Comparison of ENCODE assay signal across 27 cellular contexts in the genomic region with DNA sequence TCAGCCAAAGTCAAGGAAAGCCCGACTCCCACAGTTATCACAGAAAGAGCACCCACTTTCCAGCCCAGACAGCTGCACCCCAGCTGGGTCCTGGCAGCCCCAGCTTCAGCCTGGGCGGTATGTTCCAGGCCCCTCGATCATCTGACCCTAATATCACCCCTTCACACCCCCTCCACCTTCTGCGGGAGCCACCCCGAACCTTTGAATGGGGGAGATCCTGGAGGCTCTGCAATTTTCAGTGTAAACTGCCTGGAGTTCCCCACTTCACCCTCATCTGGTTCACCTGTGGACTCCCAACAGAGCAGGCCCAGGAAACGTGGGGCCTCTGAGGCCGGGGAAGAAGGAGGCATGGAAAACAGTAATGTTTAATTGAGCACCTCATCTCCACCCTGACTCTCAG. TPM values are rescaled to one million over a fixed set of nuclear protein-coding genes. Genes with fewer than 3 reads are reported as not detected.
DNase-seq lines count a peak whose midpoint lies in the region; ATAC-seq, FAIRE-seq and TF ChIP-seq lines count a peak whose summit lies in the region.
"Had no signal": no experiment of that assay in that cellular context is flagged by ENCODE, and none has a peak within 500 bp of the region (broad histone marks: within the 10 kb centered on the region; RNA-seq: fewer than 3 reads in every experiment).

No MANE protein-coding gene starts in this region.

- no peaks in the 10 kb centered on the region for H3K9me3 Mint-ChIP-seq in WTC11
- H3K9me3 Mint-ChIP-seq: CD14-positive monocyte, IgD-negative memory B cell had no signal

- intact Hi-C loops in posterior vena cava (cut with DNase I) = loop anchor here (5.0 to 10.0 kb wide), 2 partner anchors 283 to 1086 kb away; no protein-coding TSS in a partner anchor

- CTCF ChIA-PET in WTC11 (lab: Charles Lee) = interaction anchor here (1.2 kb wide), 1 partner anchor 10 kb away, joined by 3 read pairs; no protein-coding TSS in a partner anchor

- peaks cover 2% of the 10 kb centered on the region; the same call in 1 of the 2 replicates for H3K27me3 Mint-ChIP-seq in WTC11 (ENCODE audit: low read depth)
- H3K27me3 Mint-ChIP-seq: IgD-negative memory B cell had no signal

- POLR2A ChIA-PET in WTC11 (lab: Charles Lee) = interaction anchor here (0.6 kb wide), 1 partner anchor 664 kb away, joined by 11 read pairs; no protein-coding TSS in a partner anchor

- H3K4me3 Mint-ChIP-seq in WTC11 = no peak overlapping the region
- H3K4me3 Mint-ChIP-seq: B cell, CD14-positive monocyte had no signal

- no peaks in the 10 kb centered on the region for H3K36me3 Mint-ChIP-seq in WTC11
- H3K36me3 Mint-ChIP-seq: CD14-positive monocyte had no signal

- H3K27me3 ChIP-seq in H7 (ENCODE audit: control insufficient read depth, insufficient read depth, low read length) = no peaks in the 10 kb centered on the region
- H3K27me3 ChIP-seq: SJSA1 had no signal

- no peak for TF ChIP-seq CTCF in WTC11 (IDR thresholded peaks at IDR 0.05)

- no peak for FAIRE-seq in frontal cortex (lab: Jason Lieb, UNC)
- FAIRE-seq: A549, G401.6, GM18507, H54, HTR-8/SVneo, RCC 7860 had no signal

- ATAC-seq in WTC11 (no peak), GM21786 (IDR thresholded peaks at IDR 0.05; ENCODE audit: unreplicated experiment) (no peak), HG02642 (IDR thresholded peaks at IDR 0.05; ENCODE audit: poor library complexity, unreplicated experiment) (no peak)
- ATAC-seq: A549, Right ventricle myocardium inferior had no signal

- no peaks in the 10 kb centered on the region for H3K36me3 ChIP-seq in H7 (replicated peaks; ENCODE audit: control insufficient read depth, insufficient read depth, low read length)
- H3K36me3 ChIP-seq: SJSA1 had no signal

- no peak overlapping the region for H3K4me3 ChIP-seq in H7 (ENCODE audit: insufficient read depth, low read depth, low read length)
- H3K4me3 ChIP-seq: A549, SJSA1 had no signal

- peaks cover under 1% of the 10 kb centered on the region; the same call in 1 of the 2 replicates for H3K4me1 Mint-ChIP-seq in WTC11
- H3K4me1 Mint-ChIP-seq: B cell, CD14-positive monocyte had no signal

- no peak overlapping the region for H3K27ac Mint-ChIP-seq in WTC11
- H3K27ac Mint-ChIP-seq: B cell, IgD-negative memory B cell had no signal

- DNase-seq in H7 (peak; percentile 38), WTC11 (ENCODE audit: low spot score) (peak; percentile 3), frontal cortex (ENCODE audit: low spot score in 2 of 2) (peak; percentile 10 to 12), posterior vena cava (ENCODE audit: low spot score) (peak; percentile 37)
- DNase-seq in activated T-cell treated with anti-CD3 and anti-CD28 coated beads, Interleukin-2, amount 50 U/mL, for 1 hour = no peak
- DNase-seq: Karpas-422, NCI-H1417, NCI-H187 treated with DMSO at 0.1 percent for 48 hours, NCI-H2107, NCI-H446 treated with DMSO at 0.1 percent for 48 hours, NCI-H526 treated with DMSO at 0.1 percent for 48 hours, OCI-M1 had no signal

TF ChIP-seq in WTC11, 78 proteins besides CTCF, POLR2A, EP300 and RAD21 (continues in another document):
- TF ChIP-seq, protein P1, sequence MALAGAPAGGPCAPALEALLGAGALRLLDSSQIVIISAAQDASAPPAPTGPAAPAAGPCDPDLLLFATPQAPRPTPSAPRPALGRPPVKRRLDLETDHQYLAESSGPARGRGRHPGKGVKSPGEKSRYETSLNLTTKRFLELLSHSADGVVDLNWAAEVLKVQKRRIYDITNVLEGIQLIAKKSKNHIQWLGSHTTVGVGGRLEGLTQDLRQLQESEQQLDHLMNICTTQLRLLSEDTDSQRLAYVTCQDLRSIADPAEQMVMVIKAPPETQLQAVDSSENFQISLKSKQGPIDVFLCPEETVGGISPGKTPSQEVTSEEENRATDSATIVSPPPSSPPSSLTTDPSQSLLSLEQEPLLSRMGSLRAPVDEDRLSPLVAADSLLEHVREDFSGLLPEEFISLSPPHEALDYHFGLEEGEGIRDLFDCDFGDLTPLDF (CRISPR knock-in tag; IDR thresholded peaks at IDR 0.05) = no peak
- TF ChIP-seq, protein P2, sequence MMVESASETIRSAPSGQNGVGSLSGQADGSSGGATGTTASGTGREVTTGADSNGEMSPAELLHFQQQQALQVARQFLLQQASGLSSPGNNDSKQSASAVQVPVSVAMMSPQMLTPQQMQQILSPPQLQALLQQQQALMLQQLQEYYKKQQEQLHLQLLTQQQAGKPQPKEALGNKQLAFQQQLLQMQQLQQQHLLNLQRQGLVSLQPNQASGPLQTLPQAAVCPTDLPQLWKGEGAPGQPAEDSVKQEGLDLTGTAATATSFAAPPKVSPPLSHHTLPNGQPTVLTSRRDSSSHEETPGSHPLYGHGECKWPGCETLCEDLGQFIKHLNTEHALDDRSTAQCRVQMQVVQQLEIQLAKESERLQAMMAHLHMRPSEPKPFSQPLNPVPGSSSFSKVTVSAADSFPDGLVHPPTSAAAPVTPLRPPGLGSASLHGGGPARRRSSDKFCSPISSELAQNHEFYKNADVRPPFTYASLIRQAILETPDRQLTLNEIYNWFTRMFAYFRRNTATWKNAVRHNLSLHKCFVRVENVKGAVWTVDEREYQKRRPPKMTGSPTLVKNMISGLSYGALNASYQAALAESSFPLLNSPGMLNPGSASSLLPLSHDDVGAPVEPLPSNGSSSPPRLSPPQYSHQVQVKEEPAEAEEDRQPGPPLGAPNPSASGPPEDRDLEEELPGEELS (CRISPR knock-in tag; IDR thresholded peaks at IDR 0.05) = no peak
- TF ChIP-seq, protein P3, sequence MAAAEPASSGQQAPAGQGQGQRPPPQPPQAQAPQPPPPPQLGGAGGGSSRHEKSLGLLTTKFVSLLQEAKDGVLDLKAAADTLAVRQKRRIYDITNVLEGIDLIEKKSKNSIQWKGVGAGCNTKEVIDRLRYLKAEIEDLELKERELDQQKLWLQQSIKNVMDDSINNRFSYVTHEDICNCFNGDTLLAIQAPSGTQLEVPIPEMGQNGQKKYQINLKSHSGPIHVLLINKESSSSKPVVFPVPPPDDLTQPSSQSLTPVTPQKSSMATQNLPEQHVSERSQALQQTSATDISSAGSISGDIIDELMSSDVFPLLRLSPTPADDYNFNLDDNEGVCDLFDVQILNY (CRISPR knock-in tag; IDR thresholded peaks at IDR 0.05) = no peak
- TF ChIP-seq, protein P4, sequence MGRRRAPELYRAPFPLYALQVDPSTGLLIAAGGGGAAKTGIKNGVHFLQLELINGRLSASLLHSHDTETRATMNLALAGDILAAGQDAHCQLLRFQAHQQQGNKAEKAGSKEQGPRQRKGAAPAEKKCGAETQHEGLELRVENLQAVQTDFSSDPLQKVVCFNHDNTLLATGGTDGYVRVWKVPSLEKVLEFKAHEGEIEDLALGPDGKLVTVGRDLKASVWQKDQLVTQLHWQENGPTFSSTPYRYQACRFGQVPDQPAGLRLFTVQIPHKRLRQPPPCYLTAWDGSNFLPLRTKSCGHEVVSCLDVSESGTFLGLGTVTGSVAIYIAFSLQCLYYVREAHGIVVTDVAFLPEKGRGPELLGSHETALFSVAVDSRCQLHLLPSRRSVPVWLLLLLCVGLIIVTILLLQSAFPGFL (CRISPR knock-in tag; IDR thresholded peaks at IDR 0.05; ENCODE audit: borderline replicate concordance) = no peak
- TF ChIP-seq NFYB (CRISPR knock-in tag; conservative IDR thresholded peaks at IDR 0.05; ENCODE audit: low read depth) (no peak), RELA (CRISPR knock-in tag; IDR thresholded peaks at IDR 0.05; ENCODE audit: borderline replicate concordance) (no peak), ESRRA (CRISPR knock-in tag; IDR thresholded peaks at IDR 0.05; ENCODE audit: borderline replicate concordance) (no peak), ELF4 (CRISPR knock-in tag; IDR thresholded peaks at IDR 0.05; ENCODE audit: low read depth) (no peak)
- TF ChIP-seq, protein P5, sequence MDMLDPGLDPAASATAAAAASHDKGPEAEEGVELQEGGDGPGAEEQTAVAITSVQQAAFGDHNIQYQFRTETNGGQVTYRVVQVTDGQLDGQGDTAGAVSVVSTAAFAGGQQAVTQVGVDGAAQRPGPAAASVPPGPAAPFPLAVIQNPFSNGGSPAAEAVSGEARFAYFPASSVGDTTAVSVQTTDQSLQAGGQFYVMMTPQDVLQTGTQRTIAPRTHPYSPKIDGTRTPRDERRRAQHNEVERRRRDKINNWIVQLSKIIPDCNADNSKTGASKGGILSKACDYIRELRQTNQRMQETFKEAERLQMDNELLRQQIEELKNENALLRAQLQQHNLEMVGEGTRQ (CRISPR knock-in tag; IDR thresholded peaks at IDR 0.05) = no peak
- TF ChIP-seq, protein P6, sequence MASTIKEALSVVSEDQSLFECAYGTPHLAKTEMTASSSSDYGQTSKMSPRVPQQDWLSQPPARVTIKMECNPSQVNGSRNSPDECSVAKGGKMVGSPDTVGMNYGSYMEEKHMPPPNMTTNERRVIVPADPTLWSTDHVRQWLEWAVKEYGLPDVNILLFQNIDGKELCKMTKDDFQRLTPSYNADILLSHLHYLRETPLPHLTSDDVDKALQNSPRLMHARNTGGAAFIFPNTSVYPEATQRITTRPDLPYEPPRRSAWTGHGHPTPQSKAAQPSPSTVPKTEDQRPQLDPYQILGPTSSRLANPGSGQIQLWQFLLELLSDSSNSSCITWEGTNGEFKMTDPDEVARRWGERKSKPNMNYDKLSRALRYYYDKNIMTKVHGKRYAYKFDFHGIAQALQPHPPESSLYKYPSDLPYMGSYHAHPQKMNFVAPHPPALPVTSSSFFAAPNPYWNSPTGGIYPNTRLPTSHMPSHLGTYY (CRISPR knock-in tag; IDR thresholded peaks at IDR 0.05) = no peak

RNA-seq across cellular contexts. Expression of a gene that starts 5.9 kb away (rescaled TPM):
- total RNA-seq in H7 (2014; rRNA removed; shearing (Covaris generic)) = 0.07 and 0.92 TPM in 2 replicates
- total RNA-seq in WTC11 (2021) (0.70 to 1.4 TPM (median 1.2 TPM) in 3 replicates), frontal cortex (not detected), posterior vena cava (not detected)
- total RNA-seq: Daoy, MCF 10A, SJSA1 had no signal

RNA-seq across cellular contexts. Expression of a gene that starts 10.6 kb away (rescaled TPM):
- total RNA-seq in H7 (2014; rRNA removed; shearing (Covaris generic)) = 0.22 and 0.59 TPM in 2 replicates
- total RNA-seq in WTC11 (2021) (0.57 to 1.3 TPM (median 0.69 TPM) in 3 replicates), frontal cortex (1.2 TPM), posterior vena cava (1 to 10 TPM; 1.4 TPM)
- total RNA-seq: B cell, Daoy, SJSA1 had no signal

RNA-seq across cellular contexts. Expression of a gene that starts 18.3 kb away (rescaled TPM):
- total RNA-seq in H7 (2014; rRNA removed; shearing (Covaris generic)) = 4.9 and 10.1 TPM in 2 replicates
- 10.2 to 12.6 TPM (median 11.5 TPM) in 3 replicates for total RNA-seq in WTC11 (2021)
- 1.2 TPM for total RNA-seq in frontal cortex
- total RNA-seq in posterior vena cava = 10 to 100 TPM; 12.1 to 12.5 TPM
